ENCODE assay signal across 13 cellular contexts in genomic region chr1:48773133-48773532, GRCh38. TPM values are rescaled to one million over a fixed set of nuclear protein-coding genes. Genes with fewer than 3 reads are reported as not detected.
DNase-seq lines count a peak whose midpoint lies in the region; ATAC-seq and TF ChIP-seq lines count a peak whose summit lies in the region.
"Had no signal": no experiment of that assay in that cellular context is flagged by ENCODE, and none has a peak within 500 bp of the region (broad histone marks: within the 10 kb centered on the region; RNA-seq: fewer than 3 reads in every experiment).

No MANE protein-coding gene starts in this region.

- CTCF ChIA-PET in A673 (lab: Charles Lee) = no interaction called here

- H3K9me3 Mint-ChIP-seq in activated naive CD8-positive, alpha-beta T cell treated with anti-CD3 and anti-CD28 coated beads for 36 hours = no peaks in the 10 kb centered on the region

- intact Hi-C loops in A673 (cut with micrococcal nuclease; ENCODE audit: unreplicated experiment) = no loop called here

- no peaks in the 10 kb centered on the region for H3K27me3 Mint-ChIP-seq in activated naive CD8-positive, alpha-beta T cell treated with anti-CD3 and anti-CD28 coated beads for 36 hours

- H4K20me1 ChIP-seq in BLaER1 = peaks cover 75% of the 10 kb centered on the region

- TF ChIP-seq CTCF in A673 (conservative IDR thresholded peaks at IDR 0.05; ENCODE audit: low read depth, low read length) = no peak

- no peak for DNase-seq in activated naive CD8-positive, alpha-beta T cell treated with anti-CD3 and anti-CD28 coated beads for 36 hours
- DNase-seq in A673 (ENCODE audit: low spot score) (no peak), SIG-M5 (lab: John Stamatoyannopoulos, UW) (no peak), HuH-7 (ENCODE audit: low spot score) (no peak)
- DNase-seq: GDM1, NCI-H2029, NCI-H524 treated with DMSO at 0.1 percent for 48 hours, ovary, Peyer's patch had no signal

- H3K4me3 Mint-ChIP-seq in activated naive CD8-positive, alpha-beta T cell treated with anti-CD3 and anti-CD28 coated beads for 36 hours = peak overlapping the region; percentile 55

- peaks cover 55% of the 10 kb centered on the region for H3K36me3 Mint-ChIP-seq in activated naive CD8-positive, alpha-beta T cell treated with anti-CD3 and anti-CD28 coated beads for 36 hours

- H3K4me2 ChIP-seq in BLaER1 = peak overlapping the region; percentile 89

- H3K27me3 ChIP-seq in BLaER1 (no peaks in the 10 kb centered on the region), A673 (replicated peaks; ENCODE audit: insufficient read depth, low read depth, low read length, poor library complexity) (no peaks in the 10 kb centered on the region)
- H3K27me3 ChIP-seq: ovary, Peyer's patch had no signal

- BruUV-seq in A673 (replicated peaks; lab: Mats Ljungman, UMichigan) = no TSS peak

- no peaks in the 10 kb centered on the region for H3K9me3 ChIP-seq in BLaER1
- no peaks in the 10 kb centered on the region for H3K9me3 ChIP-seq in A673 (ENCODE audit: low read depth, low read length, poor library complexity, severe bottlenecking)
- H3K9me3 ChIP-seq: ovary, Peyer's patch had no signal

- POLR2A ChIA-PET in A673 (lab: Charles Lee; ENCODE audit: low non-redundant PET) = no interaction called here

- no peak overlapping the region for H3K9ac ChIP-seq in BLaER1

- peak; percentile 45 for ATAC-seq in GM19023 (IDR thresholded peaks at IDR 0.05; ENCODE audit: unreplicated experiment)
- peak; percentile 49 for ATAC-seq in HG02943 (IDR thresholded peaks at IDR 0.05; ENCODE audit: low read depth, unreplicated experiment)
- ATAC-seq in HG03521 (IDR thresholded peaks at IDR 0.05; ENCODE audit: unreplicated experiment) = no peak

- H3K4me1 ChIP-seq in BLaER1 = peaks cover 85% of the 10 kb centered on the region
- H3K4me1 ChIP-seq in A673 (ENCODE audit: insufficient read depth, low read length, poor library complexity, severe bottlenecking) = no peaks in the 10 kb centered on the region

- peaks cover 65% of the 10 kb centered on the region for H3K4me1 Mint-ChIP-seq in activated naive CD8-positive, alpha-beta T cell treated with anti-CD3 and anti-CD28 coated beads for 36 hours

- peak overlapping the region; percentile 51 for H3K27ac Mint-ChIP-seq in activated naive CD8-positive, alpha-beta T cell treated with anti-CD3 and anti-CD28 coated beads for 36 hours

- H3K27ac ChIP-seq in BLaER1 = no peak overlapping the region
- no peak overlapping the region for H3K27ac ChIP-seq in A673 (ENCODE audit: low read depth, low read length, poor library complexity, severe bottlenecking)
- H3K27ac ChIP-seq: ovary, Peyer's patch had no signal

- H3K36me3 ChIP-seq in BLaER1 (peaks cover 63% of the 10 kb centered on the region), A673 (ENCODE audit: insufficient read depth, low read length, poor library complexity, severe bottlenecking) (no peaks in the 10 kb centered on the region)
- H3K36me3 ChIP-seq: ovary, Peyer's patch had no signal

- H3K4me3 ChIP-seq in BLaER1 (no peak overlapping the region), A673 (ENCODE audit: low read depth, low read length, poor library complexity, severe bottlenecking) (no peak overlapping the region)
- H3K4me3 ChIP-seq: ovary, Peyer's patch had no signal

RNA-seq across cellular contexts. Expression of gene BEND5, which starts 3.6 kb away (rescaled TPM):
- 10 to 100 TPM; 42.3 to 48.3 TPM for total RNA-seq in activated naive CD8-positive, alpha-beta T cell treated with anti-CD3 and anti-CD28 coated beads for 36 hours
- total RNA-seq in A673 (2021) = 6.2 and 8.9 TPM in 2 replicates
